In genomic region chr2:210428415-210429179, GRCh38 we compare ENCODE assay signal across 23 cellular contexts. TPM values are rescaled to one million over a fixed set of nuclear protein-coding genes. Genes with fewer than 3 reads are reported as not detected.
DNase-seq lines count a peak whose midpoint lies in the region; ATAC-seq and TF ChIP-seq lines count a peak whose summit lies in the region.
"Had no signal": no experiment of that assay in that cellular context is flagged by ENCODE, and none has a peak within 500 bp of the region (broad histone marks: within the 10 kb centered on the region; RNA-seq: fewer than 3 reads in every experiment).

No MANE protein-coding gene starts in this region.

- H3K9me3 ChIP-seq in RWPE2 (ENCODE audit: severe bottlenecking) (no peaks in the 10 kb centered on the region), sigmoid colon (peaks cover 0 to 7% (median 3%) of the 10 kb centered on the region in 4 donors), thyroid gland (no peaks in the 10 kb centered on the region)
- H3K9me3 ChIP-seq: MG63 had no signal

- H3K27me3 Mint-ChIP-seq in activated T-cell treated with anti-CD3 and anti-CD28 coated beads, Interleukin-2, amount 50 U/mL, for 72 hours (ENCODE audit: low read depth), result no peaks in the 10 kb centered on the region
- H3K27me3 Mint-ChIP-seq: activated CD4-positive, alpha-beta T cell treated with anti-CD3 and anti-CD28 coated beads, Interleukin-2, amount 10 ng/mL, durations not matched to agents 7 days and 5 days; IgD-negative memory B cell had no signal

- 78 to 87% methylated on average over 5 of the region's 5 CpGs for WGBS in sigmoid colon, 2 donors
- 75 to 84% methylated on average over 5 of the region's 5 CpGs for WGBS in thyroid gland, 2 donors

- TF ChIP-seq CTCF in RWPE2 (IDR thresholded peaks at IDR 0.05; ENCODE audit: poor library complexity, severe bottlenecking) (no peak), fibroblast of mammary gland (conservative IDR thresholded peaks at IDR 0.05; ENCODE audit: control insufficient read depth, insufficient read depth, low read depth, low read length) (no peak), sigmoid colon (IDR thresholded peaks at IDR 0.05) (no peak), thyroid gland (IDR thresholded peaks at IDR 0.05) (no peak)

- no peak overlapping the region for H3K27ac Mint-ChIP-seq in activated T-cell treated with anti-CD3 and anti-CD28 coated beads, Interleukin-2, amount 50 U/mL, for 72 hours
- H3K27ac Mint-ChIP-seq: activated CD4-positive, alpha-beta T cell treated with anti-CD3 and anti-CD28 coated beads, Interleukin-2, amount 10 ng/mL, durations not matched to agents 7 days and 5 days; GM23338; IgD-negative memory B cell had no signal

- H3K4me3 Mint-ChIP-seq in activated T-cell treated with anti-CD3 and anti-CD28 coated beads, Interleukin-2, amount 50 U/mL, for 72 hours, result no peak overlapping the region
- H3K4me3 Mint-ChIP-seq: activated CD4-positive, alpha-beta T cell treated with anti-CD3 and anti-CD28 coated beads, Interleukin-2, amount 10 ng/mL, durations not matched to agents 7 days and 5 days; GM23338 had no signal

- H3K27ac ChIP-seq in RWPE2 (ENCODE audit: poor library complexity, severe bottlenecking) (no peak overlapping the region), sigmoid colon (peak overlapping the region in 3 of 4 donors; percentile 54 to 62 (median 60)), thyroid gland (no peak overlapping the region)
- H3K27ac ChIP-seq: adrenal gland, cardiac muscle cell, SJCRH30, suprapubic skin had no signal

- H3K9me3 Mint-ChIP-seq in activated T-cell treated with anti-CD3 and anti-CD28 coated beads, Interleukin-2, amount 50 U/mL, for 72 hours, result peaks cover 7 to 17% of the 10 kb centered on the region in 2 donors

- H3K4me3 ChIP-seq in RWPE2 (ENCODE audit: severe bottlenecking), result no peak overlapping the region
- no peak overlapping the region for H3K4me3 ChIP-seq in fibroblast of mammary gland (ENCODE audit: control insufficient read depth, low read depth, low read length)
- no peak overlapping the region for H3K4me3 ChIP-seq in sigmoid colon
- no peak overlapping the region for H3K4me3 ChIP-seq in thyroid gland (replicated peaks in 1 of 3)
- H3K4me3 ChIP-seq: adrenal gland, cardiac muscle cell, GM12878, GM23338, MG63, SJCRH30, suprapubic skin had no signal

- H3K36me3 Mint-ChIP-seq in activated T-cell treated with anti-CD3 and anti-CD28 coated beads, Interleukin-2, amount 50 U/mL, for 72 hours (ENCODE audit: insufficient read depth in 2 of 2), result peaks cover 23 to 40% of the 10 kb centered on the region in 2 donors

- no peaks in the 10 kb centered on the region for H3K4me1 ChIP-seq in RWPE2 (ENCODE audit: insufficient read depth, poor library complexity, severe bottlenecking)
- peaks cover 0 to 18% (median 7%) of the 10 kb centered on the region in 4 donors for H3K4me1 ChIP-seq in sigmoid colon
- H3K4me1 ChIP-seq in thyroid gland, result no peaks in the 10 kb centered on the region
- H3K4me1 ChIP-seq: adrenal gland, SJCRH30, suprapubic skin had no signal

- H3K36me3 ChIP-seq in RWPE2 (ENCODE audit: low read depth) (peaks cover 19% of the 10 kb centered on the region), sigmoid colon (peaks cover 0 to 27% (median 0%) of the 10 kb centered on the region in 4 donors), thyroid gland (peaks cover 6 to 10% of the 10 kb centered on the region in 2 donors)

- intact Hi-C loops in sigmoid colon (cut with DNase I) (no loop called here), thyroid gland (cut with DNase I) (no loop called here)

- no peak for TF ChIP-seq POLR2A in sigmoid colon (IDR thresholded peaks at IDR 0.05)
- TF ChIP-seq POLR2A in thyroid gland (IDR thresholded peaks at IDR 0.05), result no peak

- DNase-seq in DMS53 (lab: John Stamatoyannopoulos, UW), result peak; percentile 33
- DNase-seq in RWPE2 (ENCODE audit: low spot score), result no peak
- DNase-seq in fibroblast of mammary gland (ENCODE audit: low read depth), result peak; percentile 58
- DNase-seq in sigmoid colon, result no peak
- DNase-seq in activated T-cell treated with anti-CD3 and anti-CD28 coated beads, Interleukin-2, amount 50 U/mL, for 72 hours, result no peak
- no peak for DNase-seq in NAMALWA (ENCODE audit: low spot score)
- no peak for DNase-seq in DMS79 (lab: John Stamatoyannopoulos, UW)
- DNase-seq in thyroid gland, result no peak
- DNase-seq: activated CD4-positive, alpha-beta T cell treated with anti-CD3 and anti-CD28 coated beads, Interleukin-2, amount 10 ng/mL, durations not matched to agents 7 days and 5 days; activated CD8-positive, alpha-beta memory T cell treated with anti-CD3 and anti-CD28 coated beads, Interleukin-2, amount 50 U/mL, for 48 hours; activated effector memory CD4-positive, alpha-beta T cell treated with anti-CD3 and anti-CD28 coated beads, Interleukin-2, amount 50 U/mL, for 16 hours; adrenal gland; left ventricle myocardium superior; MG63; NCI-H1436 treated with DMSO at 0.1 percent for 48 hours; NCI-H345; SJCRH30; T-helper 1 cell had no signal

- TF ChIP-seq EP300 in sigmoid colon (IDR thresholded peaks at IDR 0.05), result peak in 1 of 4 donors; percentile 16

- peak; percentile 25; the same call in 1 of the 3 replicates for ATAC-seq in RWPE2 (ENCODE audit: low read depth)
- ATAC-seq in activated T-cell treated with anti-CD3 and anti-CD28 coated beads, Interleukin-2, amount 50 U/mL, for 72 hours (replicated peaks in 1 of 2), result no peak
- ATAC-seq: GM12878, GM23338, left ventricle myocardium superior had no signal

- no peaks in the 10 kb centered on the region for H3K4me1 Mint-ChIP-seq in activated T-cell treated with anti-CD3 and anti-CD28 coated beads, Interleukin-2, amount 50 U/mL, for 72 hours (ENCODE audit: low read depth)
- H3K4me1 Mint-ChIP-seq: IgD-negative memory B cell had no signal

- H3K27me3 ChIP-seq in RWPE2 (ENCODE audit: insufficient read depth, poor library complexity, severe bottlenecking) (no peaks in the 10 kb centered on the region), sigmoid colon (no peaks in the 10 kb centered on the region), thyroid gland (no peaks in the 10 kb centered on the region)
- H3K27me3 ChIP-seq: adrenal gland, cardiac muscle cell, MG63, SJCRH30, suprapubic skin had no signal

RNA-seq across cellular contexts. Expression of gene LANCL1, which starts 48.0 kb away (rescaled TPM):
- total RNA-seq in sigmoid colon, result 10 to 100 TPM; 37.7 to 60.6 (median 49.3) TPM
- polyA plus RNA-seq in sigmoid colon, result 10 to 100 TPM in 1 of 3 donors, 1 to 10 TPM in 2; 9.6 to 13.5 (median 9.7) TPM
- 10 to 100 TPM; 49.1 to 56.4 TPM for total RNA-seq in activated T-cell treated with anti-CD3 and anti-CD28 coated beads, Interleukin-2, amount 50 U/mL, for 72 hours
- total RNA-seq in thyroid gland, result 10 to 100 TPM; 30.7 to 33.2 (median 32.0) TPM

Comparison
In these comparisons a context has a peak if more than half of its experiments do, and no peak if none do; other contexts are left out.
1. DNase-seq: peak in DMS53 (single experiment) and fibroblast of mammary gland (single experiment); none in RWPE2 (single experiment), sigmoid colon (single experiment), activated T-cell treated with anti-CD3 and anti-CD28 coated beads, Interleukin-2, amount 50 U/mL, for 72 hours (0 of 2), NAMALWA (single experiment), DMS79 (single experiment) and thyroid gland (0 of 2).
2. H3K27ac ChIP-seq: peak in sigmoid colon (3 of 4); none in RWPE2 (single experiment) and thyroid gland (0 of 3).